Comparison of ENCODE assay signal across 8 cellular contexts in the genomic region with DNA sequence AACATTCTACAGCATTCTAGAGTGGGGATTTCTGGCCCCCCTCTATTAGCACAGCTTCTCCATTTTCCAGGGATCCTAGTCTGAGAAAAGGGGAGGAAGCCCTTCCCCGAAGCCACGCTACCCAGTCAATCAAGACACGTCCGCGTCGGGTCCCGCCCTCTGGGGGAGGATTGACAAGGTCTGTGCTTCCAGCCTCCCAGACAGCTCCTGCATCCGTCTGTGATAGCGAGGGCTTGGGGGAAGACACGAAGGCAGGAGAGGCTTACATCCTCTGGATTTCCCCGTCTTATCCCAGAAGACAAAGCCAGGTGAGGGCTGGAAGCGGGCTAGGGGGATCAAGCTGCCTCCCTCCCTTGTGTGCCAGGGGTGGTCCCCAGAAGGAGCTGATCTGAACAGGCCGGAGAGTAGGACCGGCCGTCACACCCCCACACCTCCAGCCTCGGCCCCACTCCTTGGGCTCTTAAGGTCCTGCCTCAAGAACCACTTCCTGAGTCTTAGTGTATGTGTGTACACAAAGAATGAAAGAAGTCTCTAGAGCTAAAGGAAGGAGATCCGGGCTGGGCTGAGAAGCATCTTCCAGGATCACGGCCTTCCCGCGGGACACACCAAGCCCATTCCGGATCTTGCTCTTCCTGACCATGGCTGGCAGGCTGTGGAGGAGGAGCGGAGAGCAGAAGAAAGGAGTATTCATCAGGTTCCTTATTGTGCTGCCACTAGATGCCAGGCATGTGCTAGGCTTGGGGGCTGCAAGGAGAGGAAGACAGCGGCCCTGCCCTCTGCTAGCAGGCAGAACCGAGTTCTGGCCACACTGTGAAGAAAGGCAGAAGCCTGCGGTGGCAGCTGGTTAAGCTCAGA. TPM values are rescaled to one million over a fixed set of nuclear protein-coding genes. Genes with fewer than 3 reads are reported as not detected.
DNase-seq lines count a peak whose midpoint lies in the region; ATAC-seq and TF ChIP-seq lines count a peak whose summit lies in the region.

No MANE protein-coding gene starts in this region.

- no peaks in the 10 kb centered on the region for H3K27me3 ChIP-seq in NT2/D1 (ENCODE audit: insufficient read depth, insufficient read length)
- no peaks in the 10 kb centered on the region for H3K27me3 ChIP-seq in esophagus squamous epithelium
- no peaks in the 10 kb centered on the region for H3K27me3 ChIP-seq in muscle layer of colon (ENCODE audit: control insufficient read depth in 1 of 2, insufficient read depth in 2 of 2, low read length in 2 of 2)

- intact Hi-C loops in esophagus squamous epithelium (cut with DNase I): no loop called here

- no peak for TF ChIP-seq CTCF in esophagus squamous epithelium (IDR thresholded peaks at IDR 0.05)

- H3K9me3 ChIP-seq in NT2/D1 (ENCODE audit: insufficient read depth, low read length): no peaks in the 10 kb centered on the region
- no peaks in the 10 kb centered on the region for H3K9me3 ChIP-seq in esophagus squamous epithelium
- H3K9me3 ChIP-seq in muscle layer of colon (ENCODE audit: low read length): no peaks in the 10 kb centered on the region

- H3K4me3 ChIP-seq in NT2/D1 (ENCODE audit: insufficient read length, low read depth) (peak overlapping the region; percentile 92), esophagus squamous epithelium (peak overlapping the region; percentile 75 to 94 (median 85)), muscle layer of colon (ENCODE audit: low read depth in 1 of 2, low read length in 2 of 2) (peak overlapping the region; percentile 83 to 97)

- peaks cover 41% of the 10 kb centered on the region for H3K36me3 ChIP-seq in NT2/D1 (ENCODE audit: insufficient read depth, insufficient read length, low read length)
- H3K36me3 ChIP-seq in esophagus squamous epithelium: peaks cover 3 to 26% (median 11%) of the 10 kb centered on the region in 3 donors
- H3K36me3 ChIP-seq in muscle layer of colon (ENCODE audit: insufficient read depth, low read length): peaks cover 25% of the 10 kb centered on the region

- H3K27ac ChIP-seq in esophagus squamous epithelium (peak overlapping the region; percentile 94 to 100 (median 96)), muscle layer of colon (ENCODE audit: low read depth, low read length) (peak overlapping the region; percentile 98)

- peak overlapping the region; percentile 98 for H3K9ac ChIP-seq in NT2/D1 (ENCODE audit: insufficient read length, low read depth)
- peak overlapping the region; percentile 72 for H3K9ac ChIP-seq in muscle layer of colon (ENCODE audit: low read length)

- ATAC-seq in GM21381 (IDR thresholded peaks at IDR 0.05; ENCODE audit: unreplicated experiment): peak; percentile 46

- DNase-seq in DMS153 (lab: John Stamatoyannopoulos, UW) (peak; percentile 73), HT1080 (ENCODE audit: low read depth) (peak; percentile 92), NT2/D1 (ENCODE audit: low read depth, low spot score) (peak; percentile 84), esophagus squamous epithelium (lab: John Stamatoyannopoulos, UW) (no peak), stromal cell of bone marrow (ENCODE audit: low read depth) (peak; percentile 96)
- DNase-seq in activated T-cell treated with anti-CD3 and anti-CD28 coated beads, Interleukin-2, amount 50 U/mL, for 48 hours: peak; percentile 85

- TF ChIP-seq POLR2A in esophagus squamous epithelium (IDR thresholded peaks at IDR 0.05): peak in 2 of 4 donors; percentile 28 to 61

- 0 to 1% methylated on average over 12 to 15 of the region's 25 CpGs for WGBS in esophagus squamous epithelium, 2 donors

- H3K4me1 ChIP-seq in NT2/D1 (ENCODE audit: insufficient read depth, insufficient read length): peaks cover 15% of the 10 kb centered on the region
- peaks cover 25 to 78% (median 33%) of the 10 kb centered on the region in 3 donors for H3K4me1 ChIP-seq in esophagus squamous epithelium
- peaks cover 41% of the 10 kb centered on the region for H3K4me1 ChIP-seq in muscle layer of colon (ENCODE audit: insufficient read depth, low read length)

RNA-seq across cellular contexts. Expression of a gene that starts 1.0 kb away (rescaled TPM):
- 562 and 623 TPM in 2 replicates for total RNA-seq in HT1080 (2014; rRNA removed; shearing (Covaris generic))
- polyA plus RNA-seq in HT1080 (2015; cell fraction: cytosol; rRNA removed): 206 and 276 TPM in 2 replicates
- polyA plus RNA-seq in HT1080 (2015; cell fraction: nucleus; rRNA removed): 85.0 and 100 TPM in 2 replicates
- total RNA-seq in esophagus squamous epithelium: 100 to 1,000 TPM; 144 to 349 (median 264) TPM

RNA-seq across cellular contexts. Expression of a gene that starts 9.6 kb away (rescaled TPM):
- total RNA-seq in HT1080 (2014; rRNA removed; shearing (Covaris generic)): 2.7 and 3.2 TPM in 2 replicates
- polyA plus RNA-seq in HT1080 (2015; cell fraction: cytosol; rRNA removed): 1.3 and 2.6 TPM in 2 replicates
- 14.7 and 15.3 TPM in 2 replicates for polyA plus RNA-seq in HT1080 (2015; cell fraction: nucleus; rRNA removed)
- total RNA-seq in esophagus squamous epithelium: 10 to 100 TPM in 1 of 4 donors, 1 to 10 TPM in 3; 1.3 to 13.5 (median 4.1) TPM

RNA-seq across cellular contexts. Expression of a gene that starts 13.1 kb away (rescaled TPM):
- 11.1 and 12.5 TPM in 2 replicates for total RNA-seq in HT1080 (2014; rRNA removed; shearing (Covaris generic))
- polyA plus RNA-seq in HT1080 (2015; cell fraction: cytosol; rRNA removed): 13.6 and 14.4 TPM in 2 replicates
- 6.5 and 7.0 TPM in 2 replicates for polyA plus RNA-seq in HT1080 (2015; cell fraction: nucleus; rRNA removed)
- total RNA-seq in esophagus squamous epithelium: 1 to 10 TPM in 3 of 4 donors, under 1 TPM in 1; 0.19 to 1.9 (median 1.5) TPM

RNA-seq across cellular contexts. Expression of a gene that starts 14.0 kb away (rescaled TPM):
- total RNA-seq in HT1080 (2014; rRNA removed; shearing (Covaris generic)): 105 and 121 TPM in 2 replicates
- 106 and 111 TPM in 2 replicates for polyA plus RNA-seq in HT1080 (2015; cell fraction: cytosol; rRNA removed)
- 42.6 and 55.0 TPM in 2 replicates for polyA plus RNA-seq in HT1080 (2015; cell fraction: nucleus; rRNA removed)
- 100 to 1,000 TPM; 117 to 211 (median 178) TPM for total RNA-seq in esophagus squamous epithelium

RNA-seq across cellular contexts. Expression of a gene that starts 22.1 kb away (rescaled TPM):
- total RNA-seq in HT1080 (2014; rRNA removed; shearing (Covaris generic)): 1.3 and 1.4 TPM in 2 replicates
- 0.51 and 0.56 TPM in 2 replicates for polyA plus RNA-seq in HT1080 (2015; cell fraction: cytosol; rRNA removed)
- polyA plus RNA-seq in HT1080 (2015; cell fraction: nucleus; rRNA removed): 3.6 and 5.2 TPM in 2 replicates
- 10 to 100 TPM in 2 of 4 donors, 1 to 10 TPM in 2; 1.1 to 26.3 (median 10.5) TPM for total RNA-seq in esophagus squamous epithelium
